In the genomic region with DNA sequence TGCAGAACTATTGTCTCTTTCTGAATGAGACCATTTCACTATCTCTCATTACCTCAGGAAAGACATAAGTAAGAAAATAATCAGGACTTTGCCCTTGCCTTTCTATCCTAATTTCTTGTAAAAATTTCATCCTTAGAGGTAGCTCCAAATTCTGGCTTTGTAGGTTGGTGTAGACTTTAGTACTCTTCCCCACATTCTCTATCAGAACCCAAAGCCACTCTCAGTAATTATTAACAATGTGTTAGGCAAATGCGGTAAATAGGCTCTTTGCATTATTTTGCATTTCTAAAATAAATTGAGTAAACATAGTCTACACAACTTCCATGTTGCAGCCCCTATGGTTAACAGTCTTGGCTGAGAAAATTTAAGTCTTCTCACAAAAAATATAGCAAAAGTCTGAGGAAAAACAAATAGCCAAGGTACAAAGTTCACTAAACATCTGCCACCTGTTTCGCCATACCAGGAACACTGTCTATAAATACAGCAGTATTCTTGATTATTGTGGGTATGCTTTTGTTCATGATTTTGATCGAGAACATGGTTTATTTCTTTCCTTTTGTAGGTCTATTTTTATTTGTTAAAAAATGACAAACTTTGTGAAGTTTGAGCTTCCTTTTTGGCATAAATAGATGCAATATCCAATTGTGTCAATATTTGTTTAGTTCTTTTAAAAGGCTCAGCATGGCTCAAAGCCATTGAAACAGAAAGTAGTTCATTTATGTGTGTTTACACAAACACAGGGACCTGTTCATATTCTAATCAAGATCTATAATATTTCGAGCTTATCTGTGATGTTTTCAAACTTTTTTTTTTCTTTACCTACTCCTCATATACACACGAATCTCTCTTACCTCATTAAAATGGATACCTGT, we compare ENCODE assay signal across 29 cellular contexts.
DNase-seq lines count a peak whose midpoint lies in the region; ATAC-seq, FAIRE-seq and TF ChIP-seq lines count a peak whose summit lies in the region.
"Had no signal": no experiment of that assay in that cellular context is flagged by ENCODE, and none has a peak within 500 bp of the region (broad histone marks: within the 10 kb centered on the region; RNA-seq: fewer than 3 reads in every experiment).

No MANE protein-coding gene starts in this region.

- H3K9me3 Mint-ChIP-seq in Caco-2 (ENCODE audit: unreplicated experiment) = peaks cover 10% of the 10 kb centered on the region
- H3K9me3 Mint-ChIP-seq: brain, nephron had no signal

- peak overlapping the region; percentile 7 for H3K27ac Mint-ChIP-seq in Caco-2 (ENCODE audit: unreplicated experiment)
- H3K27ac Mint-ChIP-seq: activated CD8-positive, alpha-beta memory T cell treated with anti-CD3 and anti-CD28 coated beads, Interleukin-2, amount 10 ng/mL, durations not matched to agents 7 days and 5 days; brain; nephron; WTC11 had no signal

- under 1% methylated on average over 5 of the region's 5 CpGs for WGBS in HepG2 (ENCODE audit: low lambda C conversion rate)
- 67 to 74% (median 71%) methylated on average over 5 of the region's 5 CpGs for WGBS in adrenal gland, 4 donors

- in situ Hi-C loops in HepG2 (cut with HindIII; ENCODE audit: extremely low pct_ligation_motif_present, low pct_unique_long_range_greater_than_20kb) = no loop called here

- FAIRE-seq in HepG2 (lab: Jason Lieb, UNC) = no peak
- FAIRE-seq: H1 had no signal

- H3K9me3 ChIP-seq in Caco-2 (0 out of 2 replicates have a peak, but pooled peaks cover 4% of the 10 kb centered on the region), HepG2 (ENCODE audit: low read length) (peaks cover 48% of the 10 kb centered on the region), adrenal gland (replicated peaks in 1 of 3) (no peaks in the 10 kb centered on the region)
- H3K9me3 ChIP-seq: BLaER1, lower lobe of right lung, Peyer's patch had no signal

- DNase-seq in Caco-2 = peak in 1 of 2 experiments; percentile 24
- DNase-seq in NCI-H774 (lab: John Stamatoyannopoulos, UW) = peak; percentile 22
- DNase-seq in HepG2 (ENCODE audit: low spot score) = peak; percentile 50
- no peak for DNase-seq in adrenal gland
- DNase-seq in T-helper 2 cell = no peak
- DNase-seq in NOMO-1 treated with DMSO at 0.1 percent for 48 hours (lab: John Stamatoyannopoulos, UW; ENCODE audit: unreplicated experiment) = no peak
- DNase-seq: activated CD4-positive, alpha-beta T cell treated with anti-CD3 and anti-CD28 coated beads, Interleukin-2, amount 50 U/mL, for 1 hour; activated CD8-positive, alpha-beta memory T cell treated with anti-CD3 and anti-CD28 coated beads, Interleukin-2, amount 10 ng/mL, durations not matched to agents 7 days and 5 days; activated naive CD4-positive, alpha-beta T cell; activated T-cell treated with anti-CD3 and anti-CD28 coated beads, Interleukin-2, amount 50 U/mL, for 48 hours; cerebellar nuclear complex; DND-41; IMR-90; islet precursor cell; lower lobe of right lung; NCI-H1417; NCI-H446; Peyer's patch; retina; stimulated activated CD4-positive, alpha-beta T cell treated with anti-CD3 and anti-CD28 coated beads, Interleukin-2, amount 100 ng/mL, for 24 hours; SW 1271; trophoblast cell had no signal

- no peak for TF ChIP-seq RAD21 in HepG2 (CRISPR knock-in tag; IDR thresholded peaks at IDR 0.05)

- peak overlapping the region; percentile 50 for H3K4me2 ChIP-seq in HepG2 (ENCODE audit: low read depth, low read length)
- H3K4me2 ChIP-seq: BLaER1 had no signal

- no peak overlapping the region for H3K4me3 ChIP-seq in Caco-2 (ENCODE audit: low read depth, low read length)
- H3K4me3 ChIP-seq in HepG2 (replicated peaks in 1 of 3; ENCODE audit: insufficient read depth in 1 of 3, low read depth in 2 of 3, low read length in 3 of 3) = peak overlapping the region in 2 of 3 experiments; percentile 26 to 29; a peak in 3 of 6 replicates
- H3K4me3 ChIP-seq in adrenal gland = no peak overlapping the region
- H3K4me3 ChIP-seq: BLaER1, lower lobe of right lung, Peyer's patch had no signal

- peaks cover 10% of the 10 kb centered on the region for H3K4me1 Mint-ChIP-seq in Caco-2 (ENCODE audit: low read depth, unreplicated experiment)
- H3K4me1 Mint-ChIP-seq: activated CD8-positive, alpha-beta memory T cell treated with anti-CD3 and anti-CD28 coated beads, Interleukin-2, amount 10 ng/mL, durations not matched to agents 7 days and 5 days; brain; nephron had no signal

- no peaks in the 10 kb centered on the region for H3K79me2 ChIP-seq in HepG2 (ENCODE audit: insufficient read depth, low read length)

- intact Hi-C loops in Caco-2 (cut with micrococcal nuclease; ENCODE audit: unreplicated experiment) = loop anchor here (5.0 kb wide), 1 partner anchor 114 kb away; no protein-coding TSS in a partner anchor
- intact Hi-C loops in HepG2 (cut with micrococcal nuclease; ENCODE audit: unreplicated experiment) = no loop called here
- intact Hi-C loops in adrenal gland (cut with DNase I) = no loop called here

- H3K27me3 Mint-ChIP-seq in Caco-2 (ENCODE audit: insufficient read depth, unreplicated experiment) = no peaks in the 10 kb centered on the region
- H3K27me3 Mint-ChIP-seq: activated CD8-positive, alpha-beta memory T cell treated with anti-CD3 and anti-CD28 coated beads, Interleukin-2, amount 10 ng/mL, durations not matched to agents 7 days and 5 days; brain had no signal

- H3K27ac ChIP-seq in HepG2 (ENCODE audit: extremely low read length, insufficient read depth, low read length) = no peak overlapping the region
- no peak overlapping the region for H3K27ac ChIP-seq in adrenal gland
- H3K27ac ChIP-seq: BLaER1, lower lobe of right lung, Peyer's patch had no signal

- POLR2A ChIA-PET in Caco-2 (lab: Charles Lee) (no interaction called here), HepG2 (lab: Yijun Ruan, JAX) (interaction anchor here (0.8 kb wide), 1 partner anchor 18 kb away, joined by 3 read pairs; no protein-coding TSS in a partner anchor)

- H4K20me1 ChIP-seq in HepG2 (ENCODE audit: insufficient read depth, low read length) = no peaks in the 10 kb centered on the region
- H4K20me1 ChIP-seq: BLaER1 had no signal

- TF ChIP-seq EP300 in HepG2 (IDR thresholded peaks at IDR 0.05; ENCODE audit: low read depth in 2 of 2, low read length in 2 of 2) (no peak; a peak in 1 of 4 replicates), HepG2 (CRISPR knock-in tag; IDR thresholded peaks at IDR 0.05; ENCODE audit: borderline replicate concordance) (no peak)

- H3K9ac ChIP-seq in HepG2 (ENCODE audit: insufficient read depth, low read depth, low read length) = no peak overlapping the region
- H3K9ac ChIP-seq: BLaER1 had no signal

- no TSS peak for BruUV-seq in Caco-2 (replicated peaks; lab: Mats Ljungman, UMichigan)
- no TSS peak for BruUV-seq in HepG2 (replicated peaks; lab: Mats Ljungman, UMichigan)

- no peaks in the 10 kb centered on the region for H3K36me3 ChIP-seq in Caco-2 (ENCODE audit: control insufficient read depth, insufficient read depth, low read length)
- H3K36me3 ChIP-seq in HepG2 (replicated peaks in 1 of 2; ENCODE audit: control insufficient read depth in 1 of 2, insufficient read depth in 2 of 2, low read length in 2 of 2) = no peaks in the 10 kb centered on the region
- no peaks in the 10 kb centered on the region for H3K36me3 ChIP-seq in adrenal gland (replicated peaks in 1 of 2)
- H3K36me3 ChIP-seq: BLaER1, lower lobe of right lung, Peyer's patch had no signal

- H3K36me3 Mint-ChIP-seq in Caco-2 (ENCODE audit: insufficient read depth, unreplicated experiment) = no peaks in the 10 kb centered on the region
- H3K36me3 Mint-ChIP-seq: activated CD8-positive, alpha-beta memory T cell treated with anti-CD3 and anti-CD28 coated beads, Interleukin-2, amount 10 ng/mL, durations not matched to agents 7 days and 5 days; brain; WTC11 had no signal

- TF ChIP-seq POLR2A in HepG2 (IDR thresholded peaks at IDR 0.05; ENCODE audit: insufficient read depth in 1 of 2, low read depth in 2 of 2, low read length in 2 of 2) (no peak), adrenal gland (IDR thresholded peaks at IDR 0.05) (no peak)

- H3K4me3 Mint-ChIP-seq in Caco-2 (ENCODE audit: unreplicated experiment) = peak overlapping the region; percentile 23
- H3K4me3 Mint-ChIP-seq: activated CD8-positive, alpha-beta memory T cell treated with anti-CD3 and anti-CD28 coated beads, Interleukin-2, amount 10 ng/mL, durations not matched to agents 7 days and 5 days; brain; nephron; WTC11 had no signal

- H3K27me3 ChIP-seq in Caco-2 (replicated peaks; ENCODE audit: control insufficient read depth, insufficient read depth, low read length) (no peaks in the 10 kb centered on the region), HepG2 (ENCODE audit: control insufficient read depth in 1 of 2, insufficient read depth in 2 of 2, low read length in 2 of 2) (no peaks in the 10 kb centered on the region), adrenal gland (no peaks in the 10 kb centered on the region)
- H3K27me3 ChIP-seq: BLaER1, Peyer's patch had no signal

- H3K4me1 ChIP-seq in Caco-2 (peaks cover 14% of the 10 kb centered on the region), HepG2 (ENCODE audit: insufficient read depth, low read length) (peaks cover 19% of the 10 kb centered on the region), adrenal gland (replicated peaks in 1 of 2) (no peaks in the 10 kb centered on the region)
- H3K4me1 ChIP-seq: BLaER1, lower lobe of right lung, Peyer's patch had no signal

- TF ChIP-seq CTCF in Caco-2 (IDR thresholded peaks at IDR 0.05; ENCODE audit: insufficient read depth in 1 of 2, low read depth in 1 of 2, low read length in 1 of 2, severe bottlenecking in 1 of 2, unreplicated experiment in 1 of 2) (no peak), HepG2 (CRISPR knock-in tag; IDR thresholded peaks at IDR 0.05) (no peak), adrenal gland (IDR thresholded peaks at IDR 0.05) (no peak)

- CTCF ChIA-PET in Caco-2 (lab: Charles Lee) (no interaction called here), HepG2 (lab: Yijun Ruan, JAX; ENCODE audit: low intra/inter-chr PET ratio, low total read pairs) (no interaction called here)

- H2AFZ ChIP-seq in HepG2 (ENCODE audit: low read length) = no peak overlapping the region

- peak; percentile 72 for ATAC-seq in GM19023 (IDR thresholded peaks at IDR 0.05; ENCODE audit: unreplicated experiment)
- ATAC-seq in HepG2 = peak; percentile 92
- no peak for ATAC-seq in GM19397 (IDR thresholded peaks at IDR 0.05; ENCODE audit: unreplicated experiment)
- ATAC-seq: activated CD8-positive, alpha-beta memory T cell treated with anti-CD3 and anti-CD28 coated beads, Interleukin-2, amount 10 ng/mL, durations not matched to agents 7 days and 5 days; lower lobe of right lung; WTC11 had no signal

TF ChIP-seq in HepG2, 621 proteins besides CTCF, POLR2A, EP300 and RAD21 (continues in another document):
- no peak for TF ChIP-seq ZNF335 (CRISPR knock-in tag; IDR thresholded peaks at IDR 0.05)

Comparison
In these comparisons a context has a peak if more than half of its experiments do, and no peak if none do; other contexts are left out.
1. DNase-seq: peak in NCI-H774 (single experiment) and HepG2 (single experiment); none in adrenal gland (0 of 7), T-helper 2 cell (0 of 5) and NOMO-1 treated with DMSO at 0.1 percent for 48 hours (single experiment).
2. H3K4me3 ChIP-seq: peak in HepG2 (2 of 3); none in Caco-2 (single experiment) and adrenal gland (0 of 4).